Comparison of ENCODE assay signal across 38 cellular contexts in the genomic region with DNA sequence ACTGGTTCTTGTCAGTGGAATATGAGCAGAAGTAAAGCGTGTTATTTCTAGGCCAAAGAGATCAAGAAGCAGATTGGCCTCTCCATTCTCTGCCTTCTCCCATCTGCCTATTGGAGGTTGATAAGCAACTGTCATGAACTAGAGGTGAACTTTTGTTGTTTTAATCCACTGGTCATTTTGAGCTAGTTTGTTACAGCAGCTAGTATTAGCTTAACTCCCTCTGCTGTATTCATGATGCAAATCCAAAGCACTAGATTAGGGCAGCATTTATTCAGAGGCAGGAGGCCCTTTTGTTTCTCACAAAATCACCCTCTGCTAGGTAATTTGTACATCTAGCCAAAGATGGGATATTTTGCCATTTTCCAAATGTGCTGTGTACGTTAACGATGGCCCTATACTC.
"Had no signal": no experiment of that assay in that cellular context is flagged by ENCODE, and none has a peak within 500 bp of the region (broad histone marks: within the 10 kb centered on the region; RNA-seq: fewer than 3 reads in every experiment).

No MANE protein-coding gene starts in this region.

- H3K9me3 ChIP-seq: adrenal gland, ascending aorta, body of pancreas, breast epithelium had no signal

- ATAC-seq: activated naive CD4-positive, alpha-beta T cell treated with anti-CD3 and anti-CD28 coated beads, Interleukin-2, amount 50 U/mL, for 72 hours; activated naive CD8-positive, alpha-beta T cell treated with anti-CD3 and anti-CD28 coated beads, Interleukin-2, amount 50 U/mL, for 24 hours; activated T-cell treated with anti-CD3 and anti-CD28 coated beads, Interleukin-2, amount 50 U/mL, for 4 hours; activated T-cell treated with anti-CD3 and anti-CD28 coated beads, Interleukin-2, amount 50 U/mL, for 72 hours; activated T-helper 17 cell treated with anti-CD3 and anti-CD28 coated beads, Interleukin-2, amount 50 U/mL, for 72 hours; body of pancreas had no signal

- H3K36me3 Mint-ChIP-seq: activated naive CD4-positive, alpha-beta T cell treated with anti-CD3 and anti-CD28 coated beads, Interleukin-2, amount 10 ng/mL, durations not matched to agents 7 days and 5 days; activated naive CD4-positive, alpha-beta T cell treated with anti-CD3 and anti-CD28 coated beads, Interleukin-2, amount 50 U/mL, for 24 hours; activated naive CD4-positive, alpha-beta T cell treated with anti-CD3 and anti-CD28 coated beads, Interleukin-2, amount 50 U/mL, for 72 hours; activated naive CD8-positive, alpha-beta T cell; activated naive CD8-positive, alpha-beta T cell treated with anti-CD3 and anti-CD28 coated beads for 36 hours; brain had no signal

- H3K27me3 Mint-ChIP-seq: activated naive CD4-positive, alpha-beta T cell treated with anti-CD3 and anti-CD28 coated beads, Interleukin-2, amount 10 ng/mL, durations not matched to agents 7 days and 5 days; activated naive CD4-positive, alpha-beta T cell treated with anti-CD3 and anti-CD28 coated beads, Interleukin-2, amount 50 U/mL, for 24 hours; activated naive CD8-positive, alpha-beta T cell; activated naive CD8-positive, alpha-beta T cell treated with anti-CD3 and anti-CD28 coated beads for 36 hours; activated naive CD8-positive, alpha-beta T cell treated with anti-CD3 and anti-CD28 coated beads, Interleukin-2, amount 10 ng/mL, durations not matched to agents 7 days and 5 days; activated naive CD8-positive, alpha-beta T cell treated with anti-CD3 and anti-CD28 coated beads, Interleukin-2, amount 50 U/mL, for 24 hours; activated T-cell treated with anti-CD3 and anti-CD28 coated beads, Interleukin-2, amount 50 U/mL, for 24 hours; central memory CD8-positive, alpha-beta T cell had no signal

- H3K27me3 ChIP-seq: adrenal gland, ascending aorta, body of pancreas, brain microvascular endothelial cell, breast epithelium, cardiac muscle cell had no signal

- H3K4me3 ChIP-seq: adrenal gland, ascending aorta, body of pancreas, breast epithelium, cardiac muscle cell had no signal

- FAIRE-seq: astrocyte, bronchial epithelial cell had no signal

- DNase-seq: activated effector memory CD4-positive, alpha-beta T cell treated with anti-CD3 and anti-CD28 coated beads, Interleukin-2, amount 50 U/mL, for 16 hours; activated effector memory CD4-positive, alpha-beta T cell treated with Interleukin-2 at 50 U/mL for 16 hours; activated gamma-delta T cell; activated gamma-delta T cell treated with Interleukin-2 at 50 U/mL for 16 hours; activated naive CD4-positive, alpha-beta T cell; activated naive CD4-positive, alpha-beta T cell treated with anti-CD3 and anti-CD28 coated beads for 36 hours; activated naive CD4-positive, alpha-beta T cell treated with anti-CD3 and anti-CD28 coated beads, Interleukin-2, amount 10 ng/mL, durations not matched to agents 7 days and 5 days; activated naive CD4-positive, alpha-beta T cell treated with anti-CD3 and anti-CD28 coated beads, Interleukin-2, amount 50 U/mL, for 16 hours; activated naive CD4-positive, alpha-beta T cell treated with Interleukin-2 at 50 U/mL for 16 hours; activated naive CD8-positive, alpha-beta T cell treated with anti-CD3 and anti-CD28 coated beads for 36 hours; activated naive CD8-positive, alpha-beta T cell treated with anti-CD3 and anti-CD28 coated beads, Interleukin-2, amount 10 ng/mL, durations not matched to agents 7 days and 5 days; activated naive CD8-positive, alpha-beta T cell treated with anti-CD3 and anti-CD28 coated beads, Interleukin-2, amount 50 U/mL, for 24 hours; activated T-cell treated with anti-CD3 and anti-CD28 coated beads, Interleukin-2, amount 50 U/mL, for 24 hours; activated T-cell treated with anti-CD3 and anti-CD28 coated beads, Interleukin-2, amount 50 U/mL, for 4 hours; activated T-cell treated with anti-CD3 and anti-CD28 coated beads, Interleukin-2, amount 50 U/mL, for 48 hours; activated T-cell treated with anti-CD3 and anti-CD28 coated beads, Interleukin-2, amount 50 U/mL, for 72 hours; adrenal gland; amniotic stem cell; amygdala; aorta; body of pancreas; brain microvascular endothelial cell; caudate nucleus; central memory CD4-positive, alpha-beta T cell; cerebellar nuclear complex had no signal

- H3K4me1 ChIP-seq: adrenal gland, ascending aorta, breast epithelium had no signal

- H3K9me3 Mint-ChIP-seq: activated naive CD4-positive, alpha-beta T cell treated with anti-CD3 and anti-CD28 coated beads for 36 hours; activated naive CD4-positive, alpha-beta T cell treated with anti-CD3 and anti-CD28 coated beads, Interleukin-2, amount 10 ng/mL, durations not matched to agents 7 days and 5 days; activated naive CD4-positive, alpha-beta T cell treated with anti-CD3 and anti-CD28 coated beads, Interleukin-2, amount 50 U/mL, for 24 hours; activated naive CD8-positive, alpha-beta T cell treated with anti-CD3 and anti-CD28 coated beads, Interleukin-2, amount 50 U/mL, for 24 hours; activated T-cell treated with anti-CD3 and anti-CD28 coated beads, Interleukin-2, amount 50 U/mL, for 24 hours; activated T-cell treated with anti-CD3 and anti-CD28 coated beads, Interleukin-2, amount 50 U/mL, for 72 hours; activated T-helper 1 cell treated with anti-CD3 and anti-CD28 coated beads, Interleukin-12 subunit alpha, Interleukin-12 subunit beta, Interleukin-2, Interleukin-4 antibody, amounts not matched to agents 30 ng/mL and 10 ng/mL and 1 ng/mL, durations not matched to agents 14 hours and 24 hours and 36 hours; activated T-helper 17 cell treated with anti-CD3 and anti-CD28 coated beads, Interleukin-2, amount 50 U/mL, for 72 hours; activated T-helper 2 cell treated with anti-CD3 and anti-CD28 coated beads, Interferon-gamma antibody, Interleukin-2, Interleukin-4, amounts not matched to agents 10 μg/mL and 5 μg/mL and 100 μg/mL, durations not matched to agents 14 hours and 24 hours and 36 hours; central memory CD8-positive, alpha-beta T cell had no signal

- H3K27ac ChIP-seq: adrenal gland, ascending aorta, body of pancreas, brain microvascular endothelial cell, breast epithelium, cardiac muscle cell had no signal

- H3K36me3 ChIP-seq: adrenal gland, ascending aorta, brain microvascular endothelial cell, breast epithelium, cardiac muscle cell had no signal

- H3K4me1 Mint-ChIP-seq: activated naive CD4-positive, alpha-beta T cell treated with anti-CD3 and anti-CD28 coated beads, Interleukin-2, amount 10 ng/mL, durations not matched to agents 7 days and 5 days had no signal

- H3K4me3 Mint-ChIP-seq: activated naive CD4-positive, alpha-beta T cell treated with anti-CD3 and anti-CD28 coated beads for 36 hours; activated naive CD4-positive, alpha-beta T cell treated with anti-CD3 and anti-CD28 coated beads, Interleukin-2, amount 10 ng/mL, durations not matched to agents 7 days and 5 days; activated naive CD4-positive, alpha-beta T cell treated with anti-CD3 and anti-CD28 coated beads, Interleukin-2, amount 50 U/mL, for 24 hours; activated naive CD8-positive, alpha-beta T cell; activated naive CD8-positive, alpha-beta T cell treated with anti-CD3 and anti-CD28 coated beads for 36 hours; activated naive CD8-positive, alpha-beta T cell treated with anti-CD3 and anti-CD28 coated beads, Interleukin-2, amount 10 ng/mL, durations not matched to agents 7 days and 5 days; activated naive CD8-positive, alpha-beta T cell treated with anti-CD3 and anti-CD28 coated beads, Interleukin-2, amount 50 U/mL, for 24 hours; activated T-cell treated with anti-CD3 and anti-CD28 coated beads, Interleukin-2, amount 50 U/mL, for 24 hours; activated T-cell treated with anti-CD3 and anti-CD28 coated beads, Interleukin-2, amount 50 U/mL, for 4 hours; activated T-cell treated with anti-CD3 and anti-CD28 coated beads, Interleukin-2, amount 50 U/mL, for 72 hours; activated T-helper 1 cell treated with anti-CD3 and anti-CD28 coated beads, Interleukin-12 subunit alpha, Interleukin-12 subunit beta, Interleukin-2, Interleukin-4 antibody, amounts not matched to agents 30 ng/mL and 10 ng/mL and 1 ng/mL, durations not matched to agents 14 hours and 24 hours and 36 hours; activated T-helper 17 cell treated with anti-CD3 and anti-CD28 coated beads, Interleukin-2, amount 50 U/mL, for 72 hours; brain; central memory CD8-positive, alpha-beta T cell had no signal

- H3K27ac Mint-ChIP-seq: activated naive CD4-positive, alpha-beta T cell treated with anti-CD3 and anti-CD28 coated beads for 36 hours; activated naive CD4-positive, alpha-beta T cell treated with anti-CD3 and anti-CD28 coated beads, Interleukin-2, amount 10 ng/mL, durations not matched to agents 7 days and 5 days; activated naive CD4-positive, alpha-beta T cell treated with anti-CD3 and anti-CD28 coated beads, Interleukin-2, amount 50 U/mL, for 24 hours; activated naive CD8-positive, alpha-beta T cell; activated naive CD8-positive, alpha-beta T cell treated with anti-CD3 and anti-CD28 coated beads for 36 hours; activated naive CD8-positive, alpha-beta T cell treated with anti-CD3 and anti-CD28 coated beads, Interleukin-2, amount 10 ng/mL, durations not matched to agents 7 days and 5 days; activated naive CD8-positive, alpha-beta T cell treated with anti-CD3 and anti-CD28 coated beads, Interleukin-2, amount 50 U/mL, for 24 hours; activated T-cell treated with anti-CD3 and anti-CD28 coated beads, Interleukin-2, amount 50 U/mL, for 24 hours; activated T-cell treated with anti-CD3 and anti-CD28 coated beads, Interleukin-2, amount 50 U/mL, for 72 hours; activated T-helper 1 cell treated with anti-CD3 and anti-CD28 coated beads, Interleukin-12 subunit alpha, Interleukin-12 subunit beta, Interleukin-2, Interleukin-4 antibody, amounts not matched to agents 30 ng/mL and 10 ng/mL and 1 ng/mL, durations not matched to agents 14 hours and 24 hours and 36 hours; activated T-helper 17 cell treated with anti-CD3 and anti-CD28 coated beads, Interleukin-2, amount 50 U/mL, for 72 hours; activated T-helper 2 cell treated with anti-CD3 and anti-CD28 coated beads, Interferon-gamma antibody, Interleukin-2, Interleukin-4, amounts not matched to agents 10 μg/mL and 5 μg/mL and 100 μg/mL, durations not matched to agents 14 hours and 24 hours and 36 hours had no signal
